Comparison of ENCODE assay signal across 2 cellular contexts in genomic region chr7:23123007-23123406, GRCh38.
TF ChIP-seq lines count a peak whose summit lies in the region.

No MANE protein-coding gene starts in this region.

TF ChIP-seq in GM23338, 12 proteins besides CTCF, POLR2A, EP300 and RAD21:
- TF ChIP-seq ZNF462 (CRISPR knock-in tag; IDR thresholded peaks at IDR 0.05) = no peak
- no peak for TF ChIP-seq EZH2 (IDR thresholded peaks at IDR 0.05; ENCODE audit: low read depth, unreplicated experiment)

TF ChIP-seq in WTC11, 78 proteins besides CTCF, POLR2A, EP300 and RAD21 (continued from another document):
- TF ChIP-seq ZNF281 (CRISPR knock-in tag; IDR thresholded peaks at IDR 0.05) (no peak), ZNF317 (CRISPR knock-in tag; IDR thresholded peaks at IDR 0.05; ENCODE audit: borderline replicate concordance, low read depth) (no peak)
